1 cellular context compared by ENCODE assay signal in the genomic region with DNA sequence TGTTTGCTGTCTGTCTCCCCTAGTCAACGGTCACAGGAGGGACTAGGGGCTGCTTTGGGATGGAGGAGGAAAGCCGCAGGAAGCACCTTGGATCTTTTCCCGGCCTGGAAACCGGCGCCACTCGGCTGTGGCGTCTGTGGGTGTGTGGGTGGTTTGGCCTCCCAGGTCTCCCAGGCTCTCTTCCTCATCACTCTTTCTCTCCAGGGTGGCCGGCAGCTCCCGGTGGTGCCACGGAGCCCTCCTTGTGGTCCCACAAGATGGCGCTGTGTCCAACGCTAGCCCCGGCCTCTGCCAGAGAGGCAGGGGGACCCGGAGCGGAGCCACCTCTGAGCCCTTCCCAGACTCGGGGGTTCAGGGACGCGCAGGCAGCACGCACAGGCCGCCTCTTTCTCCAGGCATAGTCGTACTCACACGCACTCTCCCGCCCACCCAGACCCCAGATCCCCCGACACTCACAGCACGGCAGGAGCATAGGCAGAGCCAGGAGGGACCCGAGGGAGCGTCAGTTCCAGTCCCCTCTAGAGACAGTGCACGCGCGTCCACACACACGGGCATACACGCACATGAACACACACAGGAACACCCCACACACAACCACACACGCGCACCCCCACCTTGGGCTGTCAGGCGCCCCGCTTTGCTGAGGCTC.
TF ChIP-seq lines count a peak whose summit lies in the region.

No MANE protein-coding gene starts in this region.

TF ChIP-seq in HEK293, 187 proteins besides CTCF, POLR2A, EP300 and RAD21 (continued from another document):
- TF ChIP-seq, protein P1, sequence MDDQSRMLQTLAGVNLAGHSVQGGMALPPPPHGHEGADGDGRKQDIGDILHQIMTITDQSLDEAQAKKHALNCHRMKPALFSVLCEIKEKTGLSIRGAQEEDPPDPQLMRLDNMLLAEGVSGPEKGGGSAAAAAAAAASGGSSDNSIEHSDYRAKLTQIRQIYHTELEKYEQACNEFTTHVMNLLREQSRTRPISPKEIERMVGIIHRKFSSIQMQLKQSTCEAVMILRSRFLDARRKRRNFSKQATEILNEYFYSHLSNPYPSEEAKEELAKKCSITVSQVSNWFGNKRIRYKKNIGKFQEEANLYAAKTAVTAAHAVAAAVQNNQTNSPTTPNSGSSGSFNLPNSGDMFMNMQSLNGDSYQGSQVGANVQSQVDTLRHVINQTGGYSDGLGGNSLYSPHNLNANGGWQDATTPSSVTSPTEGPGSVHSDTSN (CRISPR knock-in tag; IDR thresholded peaks at IDR 0.05) = 0 out of 2 replicates have a peak, but pooled peaks have one; percentile 55
- TF ChIP-seq ZXDB (tag by site-specific recombination; IDR thresholded peaks at IDR 0.05) (0 out of 2 replicates have a peak, but pooled peaks have one; percentile 8), ZNF629 (tag by site-specific recombination; IDR thresholded peaks at IDR 0.05) (0 out of 2 replicates have a peak, but pooled peaks have one; percentile 19), ZNF837 (tag by site-specific recombination; IDR thresholded peaks at IDR 0.05) (no peak), ZNF24 (tag by site-specific recombination; IDR thresholded peaks at IDR 0.05) (no peak), ZNF324 (tag by site-specific recombination; IDR thresholded peaks at IDR 0.05) (0 out of 2 replicates have a peak, but pooled peaks have one; percentile 45), GLIS2 (tag by site-specific recombination; IDR thresholded peaks at IDR 0.05) (peak; percentile 73), REPIN1 (tag by site-specific recombination; IDR thresholded peaks at IDR 0.05; ENCODE audit: low read depth) (no peak), ZSCAN30 (tag by site-specific recombination; IDR thresholded peaks at IDR 0.05) (peak; percentile 84), ZNF37A (tag by site-specific recombination; IDR thresholded peaks at IDR 0.05) (no peak), ZBTB7A (tag by site-specific recombination; IDR thresholded peaks at IDR 0.05; ENCODE audit: low read depth) (peak; percentile 48; the same call in 1 of the 2 replicates), ZNF214 (tag by site-specific recombination; IDR thresholded peaks at IDR 0.05; ENCODE audit: borderline replicate concordance) (no peak), ZNF785 (tag by site-specific recombination; IDR thresholded peaks at IDR 0.05) (no peak), IKZF3 (tag by site-specific recombination; IDR thresholded peaks at IDR 0.05) (0 out of 2 replicates have a peak, but pooled peaks have one; percentile 70), SP7 (tag by site-specific recombination; IDR thresholded peaks at IDR 0.05) (peak; percentile 42; the same call in 1 of the 2 replicates), ZNF2 (tag by site-specific recombination; IDR thresholded peaks at IDR 0.05) (peak; percentile 73), ZNF366 (tag by site-specific recombination; conservative IDR thresholded peaks at IDR 0.05) (peak; percentile 69), ZIC2 (tag by site-specific recombination; IDR thresholded peaks at IDR 0.05) (peak; percentile 66), GLIS1 (tag by site-specific recombination; IDR thresholded peaks at IDR 0.05) (peak; percentile 97), ZNF585B (tag by site-specific recombination; IDR thresholded peaks at IDR 0.05) (no peak), ZNF501 (tag by site-specific recombination; IDR thresholded peaks at IDR 0.05) (0 out of 2 replicates have a peak, but pooled peaks have one; percentile 36), ZNF654 (tag by site-specific recombination; IDR thresholded peaks at IDR 0.05; ENCODE audit: low read depth) (peak; percentile 81), ZFHX2 (tag by site-specific recombination; conservative IDR thresholded peaks at IDR 0.05) (peak; percentile 71), ZBTB17 (tag by site-specific recombination; IDR thresholded peaks at IDR 0.05) (peak; percentile 78), ZBTB48 (tag by site-specific recombination; IDR thresholded peaks at IDR 0.05) (peak; percentile 83), ZNF350 (tag by site-specific recombination; IDR thresholded peaks at IDR 0.05) (no peak), YY2 (tag by site-specific recombination; IDR thresholded peaks at IDR 0.05) (no peak), ZNF76 (tag by site-specific recombination; IDR thresholded peaks at IDR 0.05; ENCODE audit: borderline replicate concordance, low read depth) (peak; percentile 23; the same call in 1 of the 2 replicates), EGR2 (tag by site-specific recombination; IDR thresholded peaks at IDR 0.05; ENCODE audit: low read depth) (peak; percentile 43; the same call in 1 of the 2 replicates), PRDM1 (tag by site-specific recombination; IDR thresholded peaks at IDR 0.05) (no peak), ZNF175 (tag by site-specific recombination; IDR thresholded peaks at IDR 0.05) (no peak), ZNF600 (tag by site-specific recombination; IDR thresholded peaks at IDR 0.05) (0 out of 2 replicates have a peak, but pooled peaks have one; percentile 44), KLF16 (tag by site-specific recombination; IDR thresholded peaks at IDR 0.05) (no peak; the same call in 1 of the 2 replicates)
- TF ChIP-seq, protein P2, sequence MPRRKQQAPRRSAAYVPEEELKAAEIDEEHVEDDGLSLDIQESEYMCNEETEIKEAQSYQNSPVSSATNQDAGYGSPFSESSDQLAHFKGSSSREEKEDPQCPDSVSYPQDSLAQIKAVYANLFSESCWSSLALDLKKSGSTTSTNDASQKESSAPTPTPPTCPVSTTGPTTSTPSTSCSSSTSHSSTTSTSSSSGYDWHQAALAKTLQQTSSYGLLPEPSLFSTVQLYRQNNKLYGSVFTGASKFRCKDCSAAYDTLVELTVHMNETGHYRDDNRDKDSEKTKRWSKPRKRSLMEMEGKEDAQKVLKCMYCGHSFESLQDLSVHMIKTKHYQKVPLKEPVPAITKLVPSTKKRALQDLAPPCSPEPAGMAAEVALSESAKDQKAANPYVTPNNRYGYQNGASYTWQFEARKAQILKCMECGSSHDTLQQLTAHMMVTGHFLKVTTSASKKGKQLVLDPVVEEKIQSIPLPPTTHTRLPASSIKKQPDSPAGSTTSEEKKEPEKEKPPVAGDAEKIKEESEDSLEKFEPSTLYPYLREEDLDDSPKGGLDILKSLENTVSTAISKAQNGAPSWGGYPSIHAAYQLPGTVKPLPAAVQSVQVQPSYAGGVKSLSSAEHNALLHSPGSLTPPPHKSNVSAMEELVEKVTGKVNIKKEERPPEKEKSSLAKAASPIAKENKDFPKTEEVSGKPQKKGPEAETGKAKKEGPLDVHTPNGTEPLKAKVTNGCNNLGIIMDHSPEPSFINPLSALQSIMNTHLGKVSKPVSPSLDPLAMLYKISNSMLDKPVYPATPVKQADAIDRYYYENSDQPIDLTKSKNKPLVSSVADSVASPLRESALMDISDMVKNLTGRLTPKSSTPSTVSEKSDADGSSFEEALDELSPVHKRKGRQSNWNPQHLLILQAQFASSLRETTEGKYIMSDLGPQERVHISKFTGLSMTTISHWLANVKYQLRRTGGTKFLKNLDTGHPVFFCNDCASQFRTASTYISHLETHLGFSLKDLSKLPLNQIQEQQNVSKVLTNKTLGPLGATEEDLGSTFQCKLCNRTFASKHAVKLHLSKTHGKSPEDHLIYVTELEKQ (tag by site-specific recombination; IDR thresholded peaks at IDR 0.05; ENCODE audit: borderline replicate concordance) = no peak
- TF ChIP-seq, protein P3, sequence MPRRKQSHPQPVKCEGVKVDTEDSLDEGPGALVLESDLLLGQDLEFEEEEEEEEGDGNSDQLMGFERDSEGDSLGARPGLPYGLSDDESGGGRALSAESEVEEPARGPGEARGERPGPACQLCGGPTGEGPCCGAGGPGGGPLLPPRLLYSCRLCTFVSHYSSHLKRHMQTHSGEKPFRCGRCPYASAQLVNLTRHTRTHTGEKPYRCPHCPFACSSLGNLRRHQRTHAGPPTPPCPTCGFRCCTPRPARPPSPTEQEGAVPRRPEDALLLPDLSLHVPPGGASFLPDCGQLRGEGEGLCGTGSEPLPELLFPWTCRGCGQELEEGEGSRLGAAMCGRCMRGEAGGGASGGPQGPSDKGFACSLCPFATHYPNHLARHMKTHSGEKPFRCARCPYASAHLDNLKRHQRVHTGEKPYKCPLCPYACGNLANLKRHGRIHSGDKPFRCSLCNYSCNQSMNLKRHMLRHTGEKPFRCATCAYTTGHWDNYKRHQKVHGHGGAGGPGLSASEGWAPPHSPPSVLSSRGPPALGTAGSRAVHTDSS (tag by site-specific recombination; IDR thresholded peaks at IDR 0.05) = peak; percentile 77
- TF ChIP-seq, protein P4, sequence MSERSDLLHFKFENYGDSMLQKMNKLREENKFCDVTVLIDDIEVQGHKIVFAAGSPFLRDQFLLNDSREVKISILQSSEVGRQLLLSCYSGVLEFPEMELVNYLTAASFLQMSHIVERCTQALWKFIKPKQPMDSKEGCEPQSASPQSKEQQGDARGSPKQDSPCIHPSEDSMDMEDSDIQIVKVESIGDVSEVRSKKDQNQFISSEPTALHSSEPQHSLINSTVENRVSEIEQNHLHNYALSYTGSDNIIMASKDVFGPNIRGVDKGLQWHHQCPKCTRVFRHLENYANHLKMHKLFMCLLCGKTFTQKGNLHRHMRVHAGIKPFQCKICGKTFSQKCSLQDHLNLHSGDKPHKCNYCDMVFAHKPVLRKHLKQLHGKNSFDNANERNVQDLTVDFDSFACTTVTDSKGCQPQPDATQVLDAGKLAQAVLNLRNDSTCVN (tag by site-specific recombination; optimal IDR thresholded peaks at IDR 0.05) = peak; percentile 59
